ENCODE assay signal across 19 cellular contexts in the genomic region with DNA sequence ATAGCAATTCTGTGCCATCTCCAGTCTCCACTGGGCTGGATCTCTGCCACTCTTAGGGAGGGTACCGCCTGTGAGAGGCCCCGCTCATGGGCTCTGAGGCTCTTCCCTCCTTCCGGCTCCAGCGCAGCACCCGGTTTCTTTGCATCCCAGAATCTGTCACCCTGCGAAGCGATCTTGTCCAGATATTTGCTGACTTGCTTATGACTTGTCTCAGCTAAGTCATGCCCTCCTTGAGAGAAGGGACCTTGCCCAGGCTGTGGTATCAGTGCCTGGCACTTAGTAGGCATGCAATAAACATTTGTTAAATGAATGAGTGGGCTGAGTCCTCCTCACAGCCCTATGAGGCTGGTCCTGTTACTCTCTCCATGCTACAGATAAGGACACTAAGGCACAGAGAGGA. TPM values are rescaled to one million over a fixed set of nuclear protein-coding genes. Genes with fewer than 3 reads are reported as not detected.
DNase-seq lines count a peak whose midpoint lies in the region; ATAC-seq and TF ChIP-seq lines count a peak whose summit lies in the region.
"Had no signal": no experiment of that assay in that cellular context is flagged by ENCODE, and none has a peak within 500 bp of the region (broad histone marks: within the 10 kb centered on the region; RNA-seq: fewer than 3 reads in every experiment).

No MANE protein-coding gene starts in this region.

- peak overlapping the region; percentile 53 for H2AK5ac ChIP-seq in trophoblast cell (ENCODE audit: low read length)

- no peak overlapping the region for H3K4me3 ChIP-seq in coronary artery
- H3K4me3 ChIP-seq in trophoblast cell (ENCODE audit: low read depth, low read length), result no peak overlapping the region
- H3K4me3 ChIP-seq: K562 had no signal

- peak overlapping the region; percentile 65 for H2BK5ac ChIP-seq in trophoblast cell (ENCODE audit: low read depth, low read length, poor library complexity)

- peaks cover 9% of the 10 kb centered on the region in 2 experiments for H3K36me3 ChIP-seq in trophoblast cell (ENCODE audit: control insufficient read depth in 1 of 2, insufficient read depth in 2 of 2, low read length in 2 of 2)

- peaks cover 57 to 65% of the 10 kb centered on the region in 2 experiments for H3K4me1 ChIP-seq in trophoblast cell (ENCODE audit: control insufficient read depth in 1 of 2, insufficient read depth in 2 of 2, low read length in 2 of 2)
- peaks cover 23% of the 10 kb centered on the region for H3K4me1 ChIP-seq in foreskin keratinocyte

- ATAC-seq in Right ventricle myocardium inferior (no peak), Right ventricle myocardium superior (ENCODE audit: poor library complexity) (no peak), foreskin keratinocyte (no peak), HG03432 (IDR thresholded peaks at IDR 0.05; ENCODE audit: unreplicated experiment) (no peak)
- ATAC-seq: K562 had no signal

- H3K23ac ChIP-seq in trophoblast cell (ENCODE audit: low read length), result no peak overlapping the region

- TF ChIP-seq CTCF in coronary artery (IDR thresholded peaks at IDR 0.05) (no peak), foreskin keratinocyte (conservative IDR thresholded peaks at IDR 0.05) (no peak)

- H3K9me3 ChIP-seq in trophoblast cell (ENCODE audit: insufficient read depth, low read depth, low read length), result no peaks in the 10 kb centered on the region

- no peak overlapping the region for H4K12ac ChIP-seq in trophoblast cell (ENCODE audit: low read depth, low read length)

- WGBS in trophoblast cell (ENCODE audit: extremely low coverage, insufficient coverage, insufficient read length), result no CpG with 5 or more reads among the region's 7 CpGs

- H3K27ac ChIP-seq in coronary artery, result peak overlapping the region; percentile 14 to 25
- no peak overlapping the region for H3K27ac ChIP-seq in trophoblast cell (ENCODE audit: low read depth, low read length)
- H3K27ac ChIP-seq in foreskin keratinocyte, result no peak overlapping the region
- H3K27ac ChIP-seq: HL-60 had no signal

- H3K27me3 ChIP-seq in trophoblast cell (ENCODE audit: insufficient read depth, low read length), result no peaks in the 10 kb centered on the region
- H3K27me3 ChIP-seq in foreskin keratinocyte, result no peaks in the 10 kb centered on the region

- peaks cover 63% of the 10 kb centered on the region for H3K79me1 ChIP-seq in trophoblast cell (ENCODE audit: low read length)

- peak overlapping the region; percentile 75 for H2BK120ac ChIP-seq in trophoblast cell (ENCODE audit: insufficient read depth, low read length, poor library complexity)

- H3K9ac ChIP-seq in trophoblast cell (ENCODE audit: low read length), result no peak overlapping the region

- H2AFZ ChIP-seq in trophoblast cell (ENCODE audit: insufficient read depth, low read length, poor library complexity), result no peak overlapping the region

- H4K8ac ChIP-seq in trophoblast cell (ENCODE audit: low read depth, low read length), result peak overlapping the region; percentile 49

- H3K4ac ChIP-seq in trophoblast cell (ENCODE audit: low read depth, low read length), result no peak overlapping the region

- H4K91ac ChIP-seq in trophoblast cell (ENCODE audit: low read depth, low read length), result peak overlapping the region; percentile 87

- H3K79me2 ChIP-seq in trophoblast cell (ENCODE audit: control insufficient read depth, insufficient read depth, low read length, poor library complexity), result peaks cover 15% of the 10 kb centered on the region

- intact Hi-C loops in Right ventricle myocardium inferior (cut with DNase I) (no loop called here), Right ventricle myocardium superior (cut with DNase I) (no loop called here)

- no peak overlapping the region for H3K4me2 ChIP-seq in trophoblast cell (ENCODE audit: low read length)

- H2BK12ac ChIP-seq in trophoblast cell (ENCODE audit: low read length), result peak overlapping the region; percentile 94

- DNase-seq in Right ventricle myocardium inferior (ENCODE audit: missing footprints) (peak; percentile 11), Right ventricle myocardium superior (no peak), coronary artery (ENCODE audit: low spot score) (no peak), trophoblast cell (no peak), foreskin keratinocyte (no peak), NCI-H1417 (lab: John Stamatoyannopoulos, UW) (no peak)
- no peak for DNase-seq in stimulated activated naive CD4-positive, alpha-beta T cell treated with Interleukin-2 at 50 U/mL for 16 hours (lab: John Stamatoyannopoulos, UW)
- DNase-seq: 8988T; CD8-positive, alpha-beta memory T cell; GF-D8; H7; NCI-H1436 treated with DMSO at 0.1 percent for 48 hours; NCI-H2081; NCI-H510A; NCI-H774; RPMI8226 had no signal

- peak overlapping the region; percentile 75 for H3K14ac ChIP-seq in trophoblast cell (ENCODE audit: low read length)

- H3K18ac ChIP-seq in trophoblast cell (ENCODE audit: low read length), result peak overlapping the region; percentile 63

RNA-seq across cellular contexts. Expression of a gene that starts 13.4 kb away (rescaled TPM):
- total RNA-seq in Right ventricle myocardium inferior (not detected), Right ventricle myocardium superior (not detected), foreskin keratinocyte (2.5 and 5.3 TPM in 2 replicates)
- 26.3 and 28.8 TPM in 2 replicates for polyA plus RNA-seq in trophoblast cell (2013)
- 2.2 and 4.1 TPM in 2 replicates for polyA plus RNA-seq in foreskin keratinocyte
- total RNA-seq: CD8-positive, alpha-beta memory T cell; H7; K562 had no signal
- polyA plus RNA-seq: CD8-positive, alpha-beta memory T cell; K562 had no signal

RNA-seq across cellular contexts. Expression of a gene that starts 54.6 kb away (rescaled TPM):
- not detected for total RNA-seq in Right ventricle myocardium inferior
- total RNA-seq in Right ventricle myocardium superior, result 0.59 TPM
- polyA plus RNA-seq in trophoblast cell (2013), result 666 and 746 TPM in 2 replicates
- 512 and 2,317 TPM in 2 replicates for total RNA-seq in foreskin keratinocyte
- 509 and 2,315 TPM in 2 replicates for polyA plus RNA-seq in foreskin keratinocyte
- polyA plus RNA-seq: CD8-positive, alpha-beta memory T cell; K562 had no signal

Comparison
In these comparisons a context has a peak if more than half of its experiments do, and no peak if none do; other contexts are left out.
1. H3K27ac ChIP-seq: peak in coronary artery (2 of 2); none in trophoblast cell (single experiment) and foreskin keratinocyte (single experiment).
2. RNA of a gene that starts 54.6 kb away (total RNA-seq): 512 to 2,317 TPM in foreskin keratinocyte; 0.59 TPM in Right ventricle myocardium superior (single experiment) and not detected in Right ventricle myocardium inferior (single experiment); every median in the first group is over 100 times any median in the second.